Comparison of ENCODE assay signal across 10 cellular contexts in genomic region chr17:48548687-48549621, GRCh38. TPM values are rescaled to one million over a fixed set of nuclear protein-coding genes. Genes with fewer than 3 reads are reported as not detected.
A peak's percentile ranks its signal among the peaks of the same experiment; 100 is the strongest.
DNase-seq lines count a peak whose midpoint lies in the region; ATAC-seq, FAIRE-seq and TF ChIP-seq lines count a peak whose summit lies in the region.
"Had no signal": no experiment of that assay in that cellular context is flagged by ENCODE, and none has a peak within 500 bp of the region (broad histone marks: within the 10 kb centered on the region; RNA-seq: fewer than 3 reads in every experiment).

No MANE protein-coding gene starts in this region.

- no peak overlapping the region for H3K4me2 ChIP-seq in HepG2 (ENCODE audit: low read depth, low read length)

- H3K27ac Mint-ChIP-seq in brain: peak overlapping the region in 3 of 5 experiments; percentile 97 to 100 (median 98)

- no peak overlapping the region for H2AFZ ChIP-seq in HepG2 (ENCODE audit: low read length)

- no peak for FAIRE-seq in HepG2 (lab: Jason Lieb, UNC)

- no peaks in the 10 kb centered on the region for H3K27me3 ChIP-seq in right lobe of liver
- peaks cover 14 to 94% of the 10 kb centered on the region in 2 experiments for H3K27me3 ChIP-seq in HepG2 (ENCODE audit: control insufficient read depth in 1 of 2, insufficient read depth in 2 of 2, low read length in 2 of 2)
- H3K27me3 ChIP-seq in muscle layer of duodenum (ENCODE audit: low read depth, low read length): peaks cover 4% of the 10 kb centered on the region

- in situ Hi-C loops in HepG2 (cut with HindIII; ENCODE audit: extremely low pct_ligation_motif_present, low pct_unique_long_range_greater_than_20kb): no loop called here

- no peak overlapping the region for H3K4me3 ChIP-seq in right lobe of liver
- H3K4me3 ChIP-seq in HepG2 (replicated peaks in 1 of 3; ENCODE audit: insufficient read depth in 1 of 3, low read depth in 2 of 3, low read length in 3 of 3): no peak overlapping the region
- H3K4me3 ChIP-seq in muscle layer of duodenum (ENCODE audit: low read depth in 1 of 2, low read length in 2 of 2): peak overlapping the region; percentile 1 to 25

- H3K9me3 ChIP-seq in right lobe of liver: no peaks in the 10 kb centered on the region
- no peaks in the 10 kb centered on the region for H3K9me3 ChIP-seq in HepG2 (ENCODE audit: low read length)
- H3K9me3 ChIP-seq in muscle layer of duodenum (ENCODE audit: control insufficient read depth in 1 of 2, low read length in 2 of 2): no peaks in the 10 kb centered on the region

- no peaks in the 10 kb centered on the region for H3K36me3 Mint-ChIP-seq in brain

- no peak for DNase-seq in right lobe of liver
- DNase-seq in HepG2 (ENCODE audit: low spot score): no peak
- DNase-seq in SIG-M5 treated with dmso at 0.1 percent for 504 hours (lab: John Stamatoyannopoulos, UW; ENCODE audit: unreplicated experiment): no peak
- DNase-seq in DMS53 (lab: John Stamatoyannopoulos, UW): no peak
- DNase-seq: naive B cell had no signal

- no peak for TF ChIP-seq RAD21 in HepG2 (CRISPR knock-in tag; IDR thresholded peaks at IDR 0.05)

- no peaks in the 10 kb centered on the region for H3K79me2 ChIP-seq in HepG2 (ENCODE audit: insufficient read depth, low read length)

- H3K4me1 ChIP-seq in right lobe of liver (peaks cover 0 to 6% (median 0%) of the 10 kb centered on the region in 4 donors), HepG2 (ENCODE audit: insufficient read depth, low read length) (no peaks in the 10 kb centered on the region), muscle layer of duodenum (ENCODE audit: control insufficient read depth in 1 of 2, insufficient read depth in 2 of 2, low read length in 2 of 2) (peaks cover 17 to 65% of the 10 kb centered on the region in 2 donors)

- ATAC-seq in right lobe of liver (no peak), HepG2 (no peak), GM21737 (IDR thresholded peaks at IDR 0.05; ENCODE audit: unreplicated experiment) (no peak), HG03520 (IDR thresholded peaks at IDR 0.05; ENCODE audit: unreplicated experiment) (no peak)

- H4K20me1 ChIP-seq in HepG2 (ENCODE audit: insufficient read depth, low read length): no peaks in the 10 kb centered on the region; the same call in 1 of the 2 replicates

- H3K36me3 ChIP-seq in right lobe of liver (no peaks in the 10 kb centered on the region), HepG2 (replicated peaks in 1 of 2; ENCODE audit: control insufficient read depth in 1 of 2, insufficient read depth in 2 of 2, low read length in 2 of 2) (no peaks in the 10 kb centered on the region), muscle layer of duodenum (ENCODE audit: control insufficient read depth in 1 of 2, insufficient read depth in 2 of 2, low read length in 2 of 2) (no peaks in the 10 kb centered on the region)

- POLR2A ChIA-PET in HepG2 (lab: Yijun Ruan, JAX): no interaction called here

- H3K9me3 Mint-ChIP-seq in brain: peaks cover 0 to 5% (median 0%) of the 10 kb centered on the region in 5 experiments
- H3K9me3 Mint-ChIP-seq: naive B cell had no signal

- no TSS peak for BruUV-seq in HepG2 (replicated peaks; lab: Mats Ljungman, UMichigan)

- CTCF ChIA-PET in HepG2 (lab: Yijun Ruan, JAX; ENCODE audit: low intra/inter-chr PET ratio, low total read pairs): no interaction called here

- H3K9ac ChIP-seq in HepG2 (ENCODE audit: insufficient read depth, low read depth, low read length): no peak overlapping the region

- TF ChIP-seq POLR2A in right lobe of liver (IDR thresholded peaks at IDR 0.05) (no peak), HepG2 (IDR thresholded peaks at IDR 0.05; ENCODE audit: insufficient read depth in 1 of 2, low read depth in 2 of 2, low read length in 2 of 2) (no peak)

- peaks cover 64% of the 10 kb centered on the region for H3K4me1 Mint-ChIP-seq in brain

- intact Hi-C loops in right lobe of liver (cut with DNase I): no loop called here
- intact Hi-C loops in HepG2 (cut with micrococcal nuclease; ENCODE audit: unreplicated experiment): no loop called here

- TF ChIP-seq EP300 in HepG2 (IDR thresholded peaks at IDR 0.05; ENCODE audit: low read depth in 2 of 2, low read length in 2 of 2) (no peak), HepG2 (CRISPR knock-in tag; IDR thresholded peaks at IDR 0.05; ENCODE audit: borderline replicate concordance) (no peak)

- H3K4me3 Mint-ChIP-seq in brain: peak overlapping the region in 4 of 5 experiments; percentile 57 to 98 (median 91)

- no peak for TF ChIP-seq CTCF in right lobe of liver (IDR thresholded peaks at IDR 0.05)
- TF ChIP-seq CTCF in HepG2 (CRISPR knock-in tag; IDR thresholded peaks at IDR 0.05): no peak
- no peak for TF ChIP-seq CTCF in brain (conservative IDR thresholded peaks at IDR 0.05)

- peaks cover 98% of the 10 kb centered on the region for H3K27me3 Mint-ChIP-seq in brain

- 54% methylated on average over 6 of the region's 6 CpGs for whole genome bisulfite sequencing in right lobe of liver (ENCODE audit: insufficient coverage, low coverage, low lambda C conversion rate, missing lambda C conversion rate)
- 24% methylated on average over 6 of the region's 6 CpGs for WGBS in HepG2 (ENCODE audit: low lambda C conversion rate)

- H3K27ac ChIP-seq in right lobe of liver (peak overlapping the region in 2 of 3 donors; percentile 20 to 35), HepG2 (ENCODE audit: extremely low read length, insufficient read depth, low read length) (no peak overlapping the region), muscle layer of duodenum (ENCODE audit: low read length) (peak overlapping the region; percentile 87)

RNA-seq across cellular contexts. Expression of gene HOXB2, which starts 4.0 kb away (rescaled TPM):
- total RNA-seq in right lobe of liver (1 to 10 TPM; 1.1 to 1.9 (median 1.5) TPM), HepG2 (2016; rRNA removed; fragmentation: Illumina TruSeq; extraction: Trizol) (not detected in 2 replicates)
- total RNA-seq in HepG2 (2016; cell fraction: cytosol; rRNA removed; fragmentation: Illumina TruSeq; extraction: Trizol; ENCODE audit: low read depth): not detected in 2 replicates
- total RNA-seq in HepG2 (2016; cell fraction: insoluble cytoplasmic fraction; rRNA removed; fragmentation: Illumina TruSeq; extraction: Trizol): not detected in 2 replicates
- not detected in 2 replicates for total RNA-seq in HepG2 (2016; cell fraction: membrane; rRNA removed; fragmentation: Illumina TruSeq; extraction: Trizol)
- total RNA-seq in HepG2 (2016; cell fraction: nucleus; rRNA removed; fragmentation: Illumina TruSeq; extraction: Trizol): not detected in 2 replicates
- polyA plus RNA-seq in HepG2 (2011; rRNA removed) (not detected in 2 replicates), brain (ENCODE audit: insufficient read depth, low read depth, low replicate concordance) (168 TPM)
- not detected in 2 replicates for polyA plus RNA-seq in HepG2 (2011; cell fraction: cytosol; rRNA removed)
- polyA plus RNA-seq in HepG2 (2011; cell fraction: nucleus; rRNA removed): not detected in 2 replicates
- polyA plus RNA-seq in HepG2 (2012): not detected in 2 replicates
- polyA plus RNA-seq in HepG2 (2016; cell fraction: cytosol; fragmentation: Illumina TruSeq; extraction: Trizol; ENCODE audit: low read depth): not detected in 2 replicates
- not detected in 2 replicates for polyA plus RNA-seq in HepG2 (2016; cell fraction: insoluble cytoplasmic fraction; fragmentation: Illumina TruSeq; extraction: Trizol; ENCODE audit: low read depth)
- polyA plus RNA-seq in HepG2 (2016; cell fraction: membrane; fragmentation: Illumina TruSeq; extraction: Trizol; ENCODE audit: low read depth): not detected in 2 replicates
- not detected in 2 replicates for polyA plus RNA-seq in HepG2 (2016; cell fraction: nucleus; fragmentation: Illumina TruSeq; extraction: Trizol; ENCODE audit: insufficient read depth, low read depth)
- 0.28 TPM in 1 of 2 replicates, not detected in the other for polyA minus RNA-seq in HepG2 (2011; rRNA and poly(A)+ RNA removed; ENCODE audit: low replicate concordance)
- not detected in 2 replicates for polyA minus RNA-seq in HepG2 (2011; cell fraction: cytosol; rRNA and poly(A)+ RNA removed)
- polyA minus RNA-seq in HepG2 (2011; cell fraction: nucleus; rRNA and poly(A)+ RNA removed): not detected in 2 replicates

RNA-seq across cellular contexts. Expression of gene HOXB1, which starts 18.1 kb away (rescaled TPM):
- total RNA-seq in right lobe of liver (not detected), HepG2 (2016; rRNA removed; fragmentation: Illumina TruSeq; extraction: Trizol) (not detected in 2 replicates)
- total RNA-seq in HepG2 (2016; cell fraction: cytosol; rRNA removed; fragmentation: Illumina TruSeq; extraction: Trizol; ENCODE audit: low read depth): not detected in 2 replicates
- not detected in 2 replicates for total RNA-seq in HepG2 (2016; cell fraction: insoluble cytoplasmic fraction; rRNA removed; fragmentation: Illumina TruSeq; extraction: Trizol)
- total RNA-seq in HepG2 (2016; cell fraction: membrane; rRNA removed; fragmentation: Illumina TruSeq; extraction: Trizol): not detected in 2 replicates
- total RNA-seq in HepG2 (2016; cell fraction: nucleus; rRNA removed; fragmentation: Illumina TruSeq; extraction: Trizol): not detected in 2 replicates
- polyA plus RNA-seq in HepG2 (2011; rRNA removed) (not detected in 2 replicates), brain (ENCODE audit: insufficient read depth, low read depth, low replicate concordance) (not detected)
- polyA plus RNA-seq in HepG2 (2011; cell fraction: cytosol; rRNA removed): not detected in 2 replicates
- polyA plus RNA-seq in HepG2 (2011; cell fraction: nucleus; rRNA removed): not detected in 2 replicates
- not detected in 2 replicates for polyA plus RNA-seq in HepG2 (2012)
- polyA plus RNA-seq in HepG2 (2016; cell fraction: cytosol; fragmentation: Illumina TruSeq; extraction: Trizol; ENCODE audit: low read depth): not detected in 2 replicates
- not detected in 2 replicates for polyA plus RNA-seq in HepG2 (2016; cell fraction: insoluble cytoplasmic fraction; fragmentation: Illumina TruSeq; extraction: Trizol; ENCODE audit: low read depth)
- polyA plus RNA-seq in HepG2 (2016; cell fraction: membrane; fragmentation: Illumina TruSeq; extraction: Trizol; ENCODE audit: low read depth): not detected in 2 replicates
- polyA plus RNA-seq in HepG2 (2016; cell fraction: nucleus; fragmentation: Illumina TruSeq; extraction: Trizol; ENCODE audit: insufficient read depth, low read depth): not detected in 2 replicates
- polyA minus RNA-seq in HepG2 (2011; rRNA and poly(A)+ RNA removed; ENCODE audit: low replicate concordance): not detected in 2 replicates
- not detected in 2 replicates for polyA minus RNA-seq in HepG2 (2011; cell fraction: cytosol; rRNA and poly(A)+ RNA removed)
- not detected in 2 replicates for polyA minus RNA-seq in HepG2 (2011; cell fraction: nucleus; rRNA and poly(A)+ RNA removed)
- polyA plus RNA-seq: CD14-positive monocyte had no signal

RNA-seq across cellular contexts. Expression of gene HOXB4, which starts 29.2 kb away (rescaled TPM):
- total RNA-seq in right lobe of liver (1 to 10 TPM in 1 of 6 experiments, under 1 TPM in 5; 0.31 to 1.1 (median 0.68) TPM), HepG2 (2016; rRNA removed; fragmentation: Illumina TruSeq; extraction: Trizol) (not detected in 2 replicates)
- not detected in 2 replicates for total RNA-seq in HepG2 (2016; cell fraction: cytosol; rRNA removed; fragmentation: Illumina TruSeq; extraction: Trizol; ENCODE audit: low read depth)
- total RNA-seq in HepG2 (2016; cell fraction: insoluble cytoplasmic fraction; rRNA removed; fragmentation: Illumina TruSeq; extraction: Trizol): not detected in 2 replicates
- not detected in 2 replicates for total RNA-seq in HepG2 (2016; cell fraction: membrane; rRNA removed; fragmentation: Illumina TruSeq; extraction: Trizol)
- total RNA-seq in HepG2 (2016; cell fraction: nucleus; rRNA removed; fragmentation: Illumina TruSeq; extraction: Trizol): not detected in 2 replicates
- polyA plus RNA-seq in HepG2 (2011; rRNA removed) (not detected in 2 replicates), brain (ENCODE audit: insufficient read depth, low read depth, low replicate concordance) (30.3 TPM)
- polyA plus RNA-seq in HepG2 (2011; cell fraction: cytosol; rRNA removed): not detected in 2 replicates
- not detected in 2 replicates for polyA plus RNA-seq in HepG2 (2011; cell fraction: nucleus; rRNA removed)
- not detected in 2 replicates for polyA plus RNA-seq in HepG2 (2012)
- not detected in 2 replicates for polyA plus RNA-seq in HepG2 (2016; cell fraction: cytosol; fragmentation: Illumina TruSeq; extraction: Trizol; ENCODE audit: low read depth)
- polyA plus RNA-seq in HepG2 (2016; cell fraction: insoluble cytoplasmic fraction; fragmentation: Illumina TruSeq; extraction: Trizol; ENCODE audit: low read depth): not detected in 2 replicates
- polyA plus RNA-seq in HepG2 (2016; cell fraction: membrane; fragmentation: Illumina TruSeq; extraction: Trizol; ENCODE audit: low read depth): not detected in 2 replicates
- not detected in 2 replicates for polyA plus RNA-seq in HepG2 (2016; cell fraction: nucleus; fragmentation: Illumina TruSeq; extraction: Trizol; ENCODE audit: insufficient read depth, low read depth)
- 0.04 and 0.49 TPM in 2 replicates for polyA minus RNA-seq in HepG2 (2011; rRNA and poly(A)+ RNA removed; ENCODE audit: low replicate concordance)
- polyA minus RNA-seq in HepG2 (2011; cell fraction: cytosol; rRNA and poly(A)+ RNA removed): not detected in 2 replicates
- polyA minus RNA-seq in HepG2 (2011; cell fraction: nucleus; rRNA and poly(A)+ RNA removed): not detected in 2 replicates
- polyA plus RNA-seq: CD14-positive monocyte had no signal

RNA-seq across cellular contexts. Expression of gene HOXB3, which starts 41.1 kb away (rescaled TPM):
- total RNA-seq in right lobe of liver (1 to 10 TPM in 5 of 6 experiments, under 1 TPM in 1; 0.99 to 3.2 (median 2.6) TPM), HepG2 (2016; rRNA removed; fragmentation: Illumina TruSeq; extraction: Trizol) (not detected in 2 replicates)
- total RNA-seq in HepG2 (2016; cell fraction: cytosol; rRNA removed; fragmentation: Illumina TruSeq; extraction: Trizol; ENCODE audit: low read depth): not detected in 2 replicates
- total RNA-seq in HepG2 (2016; cell fraction: insoluble cytoplasmic fraction; rRNA removed; fragmentation: Illumina TruSeq; extraction: Trizol): not detected in 2 replicates
- total RNA-seq in HepG2 (2016; cell fraction: membrane; rRNA removed; fragmentation: Illumina TruSeq; extraction: Trizol): not detected in 2 replicates
- total RNA-seq in HepG2 (2016; cell fraction: nucleus; rRNA removed; fragmentation: Illumina TruSeq; extraction: Trizol): not detected in 2 replicates
- polyA plus RNA-seq in HepG2 (2011; rRNA removed) (not detected in 2 replicates), brain (ENCODE audit: insufficient read depth, low read depth, low replicate concordance) (41.6 TPM)
- polyA plus RNA-seq in HepG2 (2011; cell fraction: cytosol; rRNA removed): not detected in 2 replicates
- polyA plus RNA-seq in HepG2 (2011; cell fraction: nucleus; rRNA removed): 0.28 TPM in 1 of 2 replicates, not detected in the other
- not detected in 2 replicates for polyA plus RNA-seq in HepG2 (2012)
- not detected in 2 replicates for polyA plus RNA-seq in HepG2 (2016; cell fraction: cytosol; fragmentation: Illumina TruSeq; extraction: Trizol; ENCODE audit: low read depth)
- not detected in 2 replicates for polyA plus RNA-seq in HepG2 (2016; cell fraction: insoluble cytoplasmic fraction; fragmentation: Illumina TruSeq; extraction: Trizol; ENCODE audit: low read depth)
- polyA plus RNA-seq in HepG2 (2016; cell fraction: membrane; fragmentation: Illumina TruSeq; extraction: Trizol; ENCODE audit: low read depth): not detected in 2 replicates
- polyA plus RNA-seq in HepG2 (2016; cell fraction: nucleus; fragmentation: Illumina TruSeq; extraction: Trizol; ENCODE audit: insufficient read depth, low read depth): not detected in 2 replicates
- 2.3 TPM in 1 of 2 replicates, not detected in the other for polyA minus RNA-seq in HepG2 (2011; rRNA and poly(A)+ RNA removed; ENCODE audit: low replicate concordance)
- not detected in 2 replicates for polyA minus RNA-seq in HepG2 (2011; cell fraction: cytosol; rRNA and poly(A)+ RNA removed)
- polyA minus RNA-seq in HepG2 (2011; cell fraction: nucleus; rRNA and poly(A)+ RNA removed): not detected in 2 replicates
- polyA plus RNA-seq: CD14-positive monocyte had no signal

RNA-seq across cellular contexts. Expression of gene HOXB5, which starts 44.6 kb away (rescaled TPM):
- total RNA-seq in right lobe of liver (under 1 TPM in 5 of 6 experiments, not detected in 1; 0.11 to 0.29 (median 0.19) TPM), HepG2 (2016; rRNA removed; fragmentation: Illumina TruSeq; extraction: Trizol) (not detected in 2 replicates)
- total RNA-seq in HepG2 (2016; cell fraction: cytosol; rRNA removed; fragmentation: Illumina TruSeq; extraction: Trizol; ENCODE audit: low read depth): not detected in 2 replicates
- total RNA-seq in HepG2 (2016; cell fraction: insoluble cytoplasmic fraction; rRNA removed; fragmentation: Illumina TruSeq; extraction: Trizol): not detected in 2 replicates
- total RNA-seq in HepG2 (2016; cell fraction: membrane; rRNA removed; fragmentation: Illumina TruSeq; extraction: Trizol): not detected in 2 replicates
- not detected in 2 replicates for total RNA-seq in HepG2 (2016; cell fraction: nucleus; rRNA removed; fragmentation: Illumina TruSeq; extraction: Trizol)
- polyA plus RNA-seq in HepG2 (2011; rRNA removed) (not detected in 2 replicates), brain (ENCODE audit: insufficient read depth, low read depth, low replicate concordance) (234 TPM)
- not detected in 2 replicates for polyA plus RNA-seq in HepG2 (2011; cell fraction: cytosol; rRNA removed)
- not detected in 2 replicates for polyA plus RNA-seq in HepG2 (2011; cell fraction: nucleus; rRNA removed)
- not detected in 2 replicates for polyA plus RNA-seq in HepG2 (2012)
- not detected in 2 replicates for polyA plus RNA-seq in HepG2 (2016; cell fraction: cytosol; fragmentation: Illumina TruSeq; extraction: Trizol; ENCODE audit: low read depth)
- polyA plus RNA-seq in HepG2 (2016; cell fraction: insoluble cytoplasmic fraction; fragmentation: Illumina TruSeq; extraction: Trizol; ENCODE audit: low read depth): not detected in 2 replicates
- not detected in 2 replicates for polyA plus RNA-seq in HepG2 (2016; cell fraction: membrane; fragmentation: Illumina TruSeq; extraction: Trizol; ENCODE audit: low read depth)
- polyA plus RNA-seq in HepG2 (2016; cell fraction: nucleus; fragmentation: Illumina TruSeq; extraction: Trizol; ENCODE audit: insufficient read depth, low read depth): not detected in 2 replicates
- 0.49 TPM in 1 of 2 replicates, not detected in the other for polyA minus RNA-seq in HepG2 (2011; rRNA and poly(A)+ RNA removed; ENCODE audit: low replicate concordance)
- not detected in 2 replicates for polyA minus RNA-seq in HepG2 (2011; cell fraction: cytosol; rRNA and poly(A)+ RNA removed)
- not detected in 2 replicates for polyA minus RNA-seq in HepG2 (2011; cell fraction: nucleus; rRNA and poly(A)+ RNA removed)
- polyA plus RNA-seq: CD14-positive monocyte had no signal

Comparison
In these comparisons a context has a peak if more than half of its experiments do, and no peak if none do; other contexts are left out.
1. H3K4me3 ChIP-seq: peak in muscle layer of duodenum (2 of 2); none in right lobe of liver (0 of 3) and HepG2 (0 of 3).